Comparison of ENCODE assay signal across 30 cellular contexts in the genomic region with DNA sequence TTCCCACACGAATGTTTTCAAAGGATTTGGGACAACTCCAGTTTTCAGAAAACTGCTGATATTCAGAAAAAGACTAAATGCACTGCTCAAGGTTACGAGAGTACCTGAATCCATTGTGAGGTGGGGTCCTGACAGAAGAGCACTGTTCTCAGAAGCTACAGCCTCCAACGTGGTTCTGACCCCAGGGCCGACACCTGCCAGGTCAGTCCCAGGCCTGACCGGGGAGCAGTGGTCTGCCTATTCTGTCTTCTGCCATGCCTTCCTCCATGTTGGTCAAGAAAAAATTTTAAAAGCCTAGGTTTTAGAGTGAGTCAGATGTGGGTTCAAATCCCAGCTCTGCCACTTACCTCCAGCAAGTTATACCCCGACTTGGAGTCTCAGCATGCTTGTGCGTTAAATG.
"Had no signal": no experiment of that assay in that cellular context is flagged by ENCODE, and none has a peak within 500 bp of the region (broad histone marks: within the 10 kb centered on the region; RNA-seq: fewer than 3 reads in every experiment).

No MANE protein-coding gene starts in this region.

- DNase-seq: activated B cell treated with CpG ODN at 0.5 μM for 24 hours; activated CD4-positive, alpha-beta memory T cell treated with anti-CD3 and anti-CD28 coated beads for 36 hours; activated CD4-positive, alpha-beta T cell treated with anti-CD3 and anti-CD28 coated beads for 4 hours; activated CD4-positive, alpha-beta T cell treated with anti-CD3 and anti-CD28 coated beads, Interleukin-2, amount 10 ng/mL, durations not matched to agents 24 days and 14 days; activated CD4-positive, alpha-beta T cell treated with anti-CD3 and anti-CD28 coated beads, Interleukin-2, amount 50 U/mL, for 1 hour; activated CD4-positive, alpha-beta T cell treated with anti-CD3 and anti-CD28 coated beads, Interleukin-2, amount 50 U/mL, for 4 hours; activated CD4-positive, CD25-positive, alpha-beta regulatory T cell treated with anti-CD3 and anti-CD28 coated beads, Interleukin-2, amount 50 U/mL, for 72 hours; activated CD8-positive, alpha-beta memory T cell treated with anti-CD3 and anti-CD28 coated beads, Interleukin-2, amount 50 U/mL, for 4 hours; activated CD8-positive, alpha-beta T cell treated with anti-CD3 and anti-CD28 coated beads for 36 hours; activated effector memory CD4-positive, alpha-beta T cell treated with Interleukin-2 at 50 U/mL for 16 hours; activated gamma-delta T cell; activated naive CD4-positive, alpha-beta T cell treated with anti-CD3 and anti-CD28 coated beads, Interleukin-2, amount 10 ng/mL, durations not matched to agents 7 days and 5 days; activated naive CD4-positive, alpha-beta T cell treated with Interleukin-2 at 50 U/mL for 16 hours; activated naive CD8-positive, alpha-beta T cell treated with anti-CD3 and anti-CD28 coated beads, Interleukin-2, amount 10 ng/mL, durations not matched to agents 7 days and 5 days; activated naive CD8-positive, alpha-beta T cell treated with anti-CD3 and anti-CD28 coated beads, Interleukin-2, amount 50 U/mL, for 24 hours; activated T-cell treated with anti-CD3 and anti-CD28 coated beads for 4 hours; activated T-cell treated with anti-CD3 and anti-CD28 coated beads, Interleukin-2, amount 50 U/mL, for 1 hour; activated T-cell treated with anti-CD3 and anti-CD28 coated beads, Interleukin-2, amount 50 U/mL, for 48 hours; amygdala; anterior cingulate cortex; central memory CD4-positive, alpha-beta T cell; SW 1271; T-helper 1 cell; T-helper 2 cell; T-helper 9 cell had no signal

- ATAC-seq: activated CD8-positive, alpha-beta T cell treated with anti-CD3 and anti-CD28 coated beads for 36 hours; activated naive CD8-positive, alpha-beta T cell treated with anti-CD3 and anti-CD28 coated beads, Interleukin-2, amount 50 U/mL, for 24 hours had no signal

- H3K27ac ChIP-seq: ascending aorta, cardiac muscle cell, VCaP had no signal

- FAIRE-seq: bronchial epithelial cell, TTC549 had no signal

- H3K36me3 ChIP-seq: ascending aorta, cardiac muscle cell had no signal

- H3K9me3 ChIP-seq: ascending aorta had no signal

- H3K4me3 ChIP-seq: ascending aorta, cardiac muscle cell had no signal

- H3K27me3 ChIP-seq: ascending aorta, cardiac muscle cell had no signal

- H3K4me1 ChIP-seq: ascending aorta had no signal
